Comparison of ENCODE assay signal across 9 cellular contexts in genomic region chr11:86818466-86819282, GRCh38. TPM values are rescaled to one million over a fixed set of nuclear protein-coding genes. Genes with fewer than 3 reads are reported as not detected.
A peak's percentile ranks its signal among the peaks of the same experiment; 100 is the strongest.
DNase-seq lines count a peak whose midpoint lies in the region; ATAC-seq, FAIRE-seq and TF ChIP-seq lines count a peak whose summit lies in the region.
"Had no signal": no experiment of that assay in that cellular context is flagged by ENCODE, and none has a peak within 500 bp of the region (broad histone marks: within the 10 kb centered on the region; RNA-seq: fewer than 3 reads in every experiment).

No MANE protein-coding gene starts in this region.

- H3K9me3 Mint-ChIP-seq in activated naive CD4-positive, alpha-beta T cell treated with anti-CD3 and anti-CD28 coated beads for 36 hours = no peaks in the 10 kb centered on the region
- H3K9me3 Mint-ChIP-seq: stimulated activated naive B cell treated with anti-CD40 and anti-IgM and Interleukin-4, amounts not matched to agents 10 μg/mL and 1 μg/mL and 100 μg/mL, for 72 hours had no signal

- H2BK20ac ChIP-seq in H1 (ENCODE audit: low read length) = no peak overlapping the region

- H2BK5ac ChIP-seq in H1 (ENCODE audit: low read depth, low read length) = no peak overlapping the region

- H3K79me2 ChIP-seq in ACC112 (ENCODE audit: control insufficient read depth, insufficient read depth, low read length, unreplicated experiment) (peaks cover 64% of the 10 kb centered on the region), Loucy (ENCODE audit: insufficient read depth, low read length) (no peaks in the 10 kb centered on the region), PC-9 (ENCODE audit: low read depth) (no peaks in the 10 kb centered on the region), H1 (ENCODE audit: control insufficient read depth in 1 of 2, insufficient read depth in 2 of 2, low read length in 2 of 2) (no peaks in the 10 kb centered on the region)

- no peak overlapping the region for H4K91ac ChIP-seq in H1 (replicated peaks; ENCODE audit: insufficient read length, low read length)

- no peak overlapping the region for H2BK15ac ChIP-seq in H1 (ENCODE audit: low read length)

- H3K4me1 ChIP-seq in ACC112 (ENCODE audit: control insufficient read depth, insufficient read depth, low read length, unreplicated experiment) (peaks cover 62% of the 10 kb centered on the region), Loucy (ENCODE audit: insufficient read depth, low read length, poor library complexity, severe bottlenecking) (no peaks in the 10 kb centered on the region), PC-9 (replicated peaks; ENCODE audit: insufficient read depth) (peaks cover 20% of the 10 kb centered on the region), H1 (replicated peaks in 1 of 4; ENCODE audit: control insufficient read depth in 3 of 4, insufficient read depth in 4 of 4, low read length in 3 of 4) (no peaks in the 10 kb centered on the region)

- H3F3A ChIP-seq in Loucy (ENCODE audit: low read depth) = no peaks in the 10 kb centered on the region
- H3F3A ChIP-seq in PC-9 (ENCODE audit: insufficient read depth, low read depth) = no peaks in the 10 kb centered on the region

- no peak overlapping the region for H3K56ac ChIP-seq in H1 (replicated peaks; ENCODE audit: insufficient read length, low read depth, low read length)

- no peak overlapping the region for H3K4me2 ChIP-seq in Loucy (ENCODE audit: low read depth, low read length, poor library complexity, severe bottlenecking)
- peak overlapping the region; percentile 42; the same call in 1 of the 2 replicates for H3K4me2 ChIP-seq in PC-9
- H3K4me2 ChIP-seq in H1 (ENCODE audit: insufficient read depth in 1 of 2, low read depth in 2 of 2, low read length in 2 of 2) = no peak overlapping the region

- WGBS in H1 (ENCODE audit: extremely low coverage in 1 of 2, insufficient coverage in 1 of 2, insufficient read length in 1 of 2, insufficient replicate concordance in 2 of 2, low coverage in 1 of 2, low lambda C conversion rate in 2 of 2, missing lambda C conversion rate in 1 of 2), 2 experiments = 52% methylated on average over 11 of the region's 11 CpGs; no CpG with 5 or more reads in 1 of the 2 experiments

- no peak overlapping the region for H3K27ac Mint-ChIP-seq in activated naive CD4-positive, alpha-beta T cell treated with anti-CD3 and anti-CD28 coated beads for 36 hours
- H3K27ac Mint-ChIP-seq: stimulated activated naive B cell treated with anti-CD40 and anti-IgM and Interleukin-4, amounts not matched to agents 10 μg/mL and 1 μg/mL and 100 μg/mL, for 72 hours had no signal

- no peaks in the 10 kb centered on the region for H3K23me2 ChIP-seq in H1 (ENCODE audit: low read depth, low read length)

- H2AFZ ChIP-seq in ACC112 (ENCODE audit: low read length, unreplicated experiment) (peak overlapping the region; percentile 58), Loucy (ENCODE audit: low read length) (peak overlapping the region; percentile 81; the same call in 1 of the 2 replicates), PC-9 (peak overlapping the region; percentile 30), H1 (ENCODE audit: low read length) (peak overlapping the region; percentile 95)

- peak; percentile 61 for ATAC-seq in GM18498 (IDR thresholded peaks at IDR 0.05; ENCODE audit: unreplicated experiment)
- no peak for ATAC-seq in GM21576 (IDR thresholded peaks at IDR 0.05; ENCODE audit: unreplicated experiment)

- H3K27me3 Mint-ChIP-seq in activated naive CD4-positive, alpha-beta T cell treated with anti-CD3 and anti-CD28 coated beads for 36 hours (ENCODE audit: low read depth) = peaks cover 21% of the 10 kb centered on the region

- H3K27ac ChIP-seq in ACC112 (ENCODE audit: low read depth, low read length) = peak overlapping the region; percentile 68
- no peak overlapping the region for H3K27ac ChIP-seq in PC-9
- H3K27ac ChIP-seq in H1 (ENCODE audit: low read depth, low read length) = no peak overlapping the region

- no peak overlapping the region for H3K4me3 Mint-ChIP-seq in activated naive CD4-positive, alpha-beta T cell treated with anti-CD3 and anti-CD28 coated beads for 36 hours
- H3K4me3 Mint-ChIP-seq: stimulated activated naive B cell treated with anti-CD40 and anti-IgM and Interleukin-4, amounts not matched to agents 10 μg/mL and 1 μg/mL and 100 μg/mL, for 72 hours had no signal

- CTCF ChIA-PET in PC-9 (lab: Charles Lee) = no interaction called here
- CTCF ChIA-PET in H1 (lab: Charles Lee; ENCODE audit: partially characterized antibody) = interaction anchor here (0.6 to 2.7 kb wide), 10 partner anchors 16 to 368 kb away, joined by 3 to 9 read pairs (median 4); no protein-coding TSS in a partner anchor
- CTCF ChIA-PET in activated naive CD4-positive, alpha-beta T cell treated with anti-CD3 and anti-CD28 coated beads for 36 hours (lab: Charles Lee) = interaction anchor here (0.9 to 3.7 kb wide), 3 partner anchors 210 to 364 kb away, joined by 3 to 15 read pairs (median 4); no protein-coding TSS in a partner anchor

- TF ChIP-seq POLR2A in H1 (IDR thresholded peaks at IDR 0.05; ENCODE audit: control extremely low read depth in 1 of 2, low read depth in 2 of 2, low read length in 2 of 2) = no peak

- no peak overlapping the region for H3K23ac ChIP-seq in H1 (ENCODE audit: insufficient read length)

- no peaks in the 10 kb centered on the region for H3K36me3 Mint-ChIP-seq in activated naive CD4-positive, alpha-beta T cell treated with anti-CD3 and anti-CD28 coated beads for 36 hours (ENCODE audit: low read depth)
- H3K36me3 Mint-ChIP-seq: stimulated activated naive B cell treated with anti-CD40 and anti-IgM and Interleukin-4, amounts not matched to agents 10 μg/mL and 1 μg/mL and 100 μg/mL, for 72 hours had no signal

- H3K27me3 ChIP-seq in ACC112 (ENCODE audit: insufficient read depth, low read length) (no peaks in the 10 kb centered on the region), Loucy (ENCODE audit: insufficient read depth, low read length, poor library complexity, severe bottlenecking) (no peaks in the 10 kb centered on the region), PC-9 (ENCODE audit: insufficient read depth, low read depth) (no peaks in the 10 kb centered on the region), H1 (replicated peaks in 1 of 4; ENCODE audit: control insufficient read depth in 3 of 4, extremely low read depth in 1 of 4, insufficient read depth in 3 of 4, low read length in 3 of 4) (no peaks in the 10 kb centered on the region)

- H2BK120ac ChIP-seq in H1 (replicated peaks; ENCODE audit: low read depth, low read length) = no peak overlapping the region

- H3K4me3 ChIP-seq in ACC112 (ENCODE audit: low read depth, low read length) (peak overlapping the region; percentile 20), Loucy (ENCODE audit: low read length, poor library complexity, severe bottlenecking) (no peak overlapping the region), PC-9 (no peak overlapping the region), H1 (ENCODE audit: extremely low read depth in 1 of 4, insufficient read depth in 2 of 4, low read depth in 3 of 4, low read length in 4 of 4) (no peak overlapping the region)

- peak; percentile 90 for TF ChIP-seq RAD21 in H1 (IDR thresholded peaks at IDR 0.05 in 1 of 2, conservative IDR thresholded peaks at IDR 0.05 in 1 of 2; ENCODE audit: low read depth in 2 of 2, low read length in 2 of 2)

- H3K18ac ChIP-seq in H1 (ENCODE audit: extremely low read depth, low read length) = no peak overlapping the region

- FAIRE-seq in H1 (lab: Jason Lieb, UNC) = peak; percentile 72

- no peaks in the 10 kb centered on the region for H4K20me1 ChIP-seq in Loucy (ENCODE audit: insufficient read depth, low read length, poor library complexity, severe bottlenecking)
- H4K20me1 ChIP-seq in PC-9 (ENCODE audit: insufficient read depth) = no peaks in the 10 kb centered on the region
- H4K20me1 ChIP-seq in H1 (replicated peaks in 1 of 2; ENCODE audit: control insufficient read depth in 1 of 2, insufficient read depth in 2 of 2, low read length in 2 of 2) = no peaks in the 10 kb centered on the region

- no peak overlapping the region for H4K5ac ChIP-seq in H1 (ENCODE audit: insufficient read length, low read depth, low read length)

- H3K9me3 ChIP-seq in Loucy (ENCODE audit: insufficient read depth, low read depth, low read length) (no peaks in the 10 kb centered on the region), PC-9 (ENCODE audit: insufficient read depth, low read depth) (no peaks in the 10 kb centered on the region), H1 (ENCODE audit: insufficient read depth in 2 of 2, low read depth in 1 of 2, low read length in 1 of 2) (no peaks in the 10 kb centered on the region)

- no peak overlapping the region; the same call in 1 of the 2 replicates for H2BK12ac ChIP-seq in H1 (ENCODE audit: low read depth, low read length)

- no peak for TF ChIP-seq EP300 in H1 (IDR thresholded peaks at IDR 0.05; ENCODE audit: borderline replicate concordance in 1 of 2, low read depth in 2 of 2, low read length in 2 of 2)

- intact Hi-C loops in PC-9 (cut with micrococcal nuclease; ENCODE audit: unreplicated experiment) = loop anchor here (1.0 to 10.0 kb wide), 10 partner anchors 18 to 964 kb away; partner anchors contain the start of genes CCDC83 and PRSS23
- intact Hi-C loops in activated naive CD4-positive, alpha-beta T cell treated with anti-CD3 and anti-CD28 coated beads for 36 hours (cut with micrococcal nuclease) = loop anchor here (1.0 to 5.0 kb wide), 7 partner anchors 142 to 1221 kb away; partner anchors contain the start of gene CCDC83

- H4K8ac ChIP-seq in H1 (ENCODE audit: extremely low read depth, insufficient read depth, low read length) = no peak overlapping the region

- POLR2A ChIA-PET in PC-9 (lab: Charles Lee; ENCODE audit: unreplicated experiment) = no interaction called here
- POLR2A ChIA-PET in H1 (lab: Charles Lee; ENCODE audit: partially characterized antibody) = no interaction called here

- DNase-seq in PC-9 (peak in 1 of 2 experiments; percentile 77), H1 (ENCODE audit: low read depth in 1 of 2, low spot score in 2 of 2) (no peak), middle frontal gyrus (ENCODE audit: extremely low spot score, low spot score) (peak; percentile 53)
- DNase-seq in activated naive CD4-positive, alpha-beta T cell treated with anti-CD3 and anti-CD28 coated beads for 36 hours = no peak
- DNase-seq: stimulated activated naive B cell treated with anti-CD40 and anti-IgM and Interleukin-4, amounts not matched to agents 10 μg/mL and 1 μg/mL and 100 μg/mL, for 72 hours had no signal

- H3K9ac ChIP-seq in Loucy (ENCODE audit: low read depth, low read length, poor library complexity, severe bottlenecking) (no peak overlapping the region), H1 (replicated peaks in 1 of 4; ENCODE audit: extremely low read depth in 1 of 4, low read depth in 3 of 4, low read length in 3 of 4) (no peak overlapping the region)

- BruUV-seq in PC-9 (replicated peaks; lab: Mats Ljungman, UMichigan) = no TSS peak

- H3K79me1 ChIP-seq in H1 (ENCODE audit: low read depth, low read length) = no peaks in the 10 kb centered on the region

- TF ChIP-seq CTCF in Loucy (conservative IDR thresholded peaks at IDR 0.05; ENCODE audit: low read length) (peak; percentile 85), PC-9 (conservative IDR thresholded peaks at IDR 0.05) (peak; percentile 94), H1 (IDR thresholded peaks at IDR 0.05; ENCODE audit: control extremely low read depth in 1 of 3, insufficient read depth in 1 of 3, low read depth in 1 of 3, low read length in 3 of 3) (peak in 2 of 3 experiments; percentile 64 to 79; a peak in 3 of 4 replicates)

- no peak overlapping the region for H3K4ac ChIP-seq in H1 (replicated peaks; ENCODE audit: insufficient read length, low read depth, low read length)

- no peak overlapping the region for H2AK5ac ChIP-seq in H1 (ENCODE audit: low read depth, low read length)

- H3K9me2 ChIP-seq in Loucy (replicated peaks; ENCODE audit: low read depth, low read length) (no peaks in the 10 kb centered on the region), PC-9 (ENCODE audit: insufficient read depth) (no peaks in the 10 kb centered on the region)

- H3K4me1 Mint-ChIP-seq in activated naive CD4-positive, alpha-beta T cell treated with anti-CD3 and anti-CD28 coated beads for 36 hours (ENCODE audit: low read depth) = peaks cover 4% of the 10 kb centered on the region
- H3K4me1 Mint-ChIP-seq: stimulated activated naive B cell treated with anti-CD40 and anti-IgM and Interleukin-4, amounts not matched to agents 10 μg/mL and 1 μg/mL and 100 μg/mL, for 72 hours had no signal

- no peak overlapping the region for H3K14ac ChIP-seq in H1 (ENCODE audit: insufficient read length)

- peaks cover 8% of the 10 kb centered on the region for H3K36me3 ChIP-seq in ACC112 (ENCODE audit: insufficient read depth, low read length)
- H3K36me3 ChIP-seq in Loucy (ENCODE audit: insufficient read depth, low read length) = no peaks in the 10 kb centered on the region
- 0 out of 2 replicates have a peak, but pooled peaks cover 4% of the 10 kb centered on the region for H3K36me3 ChIP-seq in PC-9 (ENCODE audit: low read depth)
- H3K36me3 ChIP-seq in H1 (ENCODE audit: control insufficient read depth in 2 of 4, insufficient read depth in 4 of 4, low read length in 3 of 4) = no peaks in the 10 kb centered on the region

RNA-seq across cellular contexts. Expression of gene PRSS23, which starts 18.3 kb away (rescaled TPM):
- total RNA-seq in PC-9 (2021) = 221 and 235 TPM in 2 replicates
- total RNA-seq in H1 (2021; fragmentation: NEBNext Ultra II Directional; extraction: Animal tissue kit (Norgen Biotek cat#: 25700)) = 5.0 and 5.6 TPM in 2 replicates
- 3.3 and 4.4 TPM in 2 replicates for polyA plus RNA-seq in H1 (2011; rRNA removed)
- 2.6 TPM for polyA plus RNA-seq in H1 (2011; cell fraction: cytosol; rRNA removed)
- polyA plus RNA-seq in H1 (2011; cell fraction: nucleus; rRNA removed) = 2.5 TPM
- 6.0 to 6.8 TPM (median 6.6 TPM) in 4 replicates for polyA plus RNA-seq in H1 (2012, experiment 1 of 2)
- 2.5 TPM for polyA plus RNA-seq in H1 (2012, experiment 2 of 2)
- 5.8 TPM for polyA plus RNA-seq in H1 (2013, experiment 1 of 2)
- 7.9 TPM for polyA plus RNA-seq in H1 (2013, experiment 2 of 2)
- polyA minus RNA-seq in H1 (2011; rRNA and poly(A)+ RNA removed) = 5.7 and 10.5 TPM in 2 replicates
- polyA minus RNA-seq in H1 (2011; cell fraction: cytosol; rRNA and poly(A)+ RNA removed) = 7.8 TPM
- polyA minus RNA-seq in H1 (2011; cell fraction: nucleus; rRNA and poly(A)+ RNA removed) = 5.1 TPM
- total RNA-seq in activated naive CD4-positive, alpha-beta T cell treated with anti-CD3 and anti-CD28 coated beads for 36 hours = under 1 TPM; 0.35 to 0.38 TPM

Comparison
In these comparisons a context has a peak if more than half of its experiments do, and no peak if none do; other contexts are left out.
1. H2AFZ ChIP-seq: peak in every context shown above with its lines; median percentile 95 in H1; 81 in Loucy; 58 in ACC112; 30 in PC-9.
2. RNA of gene PRSS23, which starts 18.3 kb away (total RNA-seq): 221 to 235 TPM in PC-9; 5.0 to 5.6 TPM in H1 and 0.35 to 0.38 TPM in activated naive CD4-positive, alpha-beta T cell treated with anti-CD3 and anti-CD28 coated beads for 36 hours; every median in the first group is over 10 times any median in the second.
3. Peak in every context shown above with its lines, with median percentiles within 50 percentile points of each other: CTCF ChIP-seq.